Comparison of ENCODE assay signal across 30 cellular contexts in genomic region chr4:19400820-19401219, GRCh38.
"Had no signal": no experiment of that assay in that cellular context is flagged by ENCODE, and none has a peak within 500 bp of the region (broad histone marks: within the 10 kb centered on the region; RNA-seq: fewer than 3 reads in every experiment).

No MANE protein-coding gene starts in this region.

- DNase-seq: activated CD4-positive, alpha-beta memory T cell treated with anti-CD3 and anti-CD28 coated beads for 36 hours; activated CD4-positive, alpha-beta T cell treated with anti-CD3 and anti-CD28 coated beads for 36 hours; activated CD4-positive, alpha-beta T cell treated with anti-CD3 and anti-CD28 coated beads, Interleukin-2, amount 10 ng/mL, durations not matched to agents 24 days and 14 days; activated CD4-positive, CD25-positive, alpha-beta regulatory T cell; activated CD4-positive, CD25-positive, alpha-beta regulatory T cell treated with anti-CD3 and anti-CD28 coated beads, Interleukin-2, amount 50 U/mL, for 72 hours; activated CD8-positive, alpha-beta memory T cell treated with anti-CD3 and anti-CD28 coated beads, Interleukin-2, amount 10 ng/mL, durations not matched to agents 7 days and 5 days; activated CD8-positive, alpha-beta memory T cell treated with anti-CD3 and anti-CD28 coated beads, Interleukin-2, amount 50 U/mL, for 4 hours; activated CD8-positive, alpha-beta T cell treated with anti-CD3 and anti-CD28 coated beads, Interleukin-2, amount 10 ng/mL, durations not matched to agents 7 days and 5 days; activated effector memory CD4-positive, alpha-beta T cell treated with anti-CD3 and anti-CD28 coated beads, Interleukin-2, amount 50 U/mL, for 16 hours; activated naive CD4-positive, alpha-beta T cell treated with anti-CD3 and anti-CD28 coated beads for 36 hours; activated naive CD8-positive, alpha-beta T cell treated with anti-CD3 and anti-CD28 coated beads for 36 hours; activated naive CD8-positive, alpha-beta T cell treated with anti-CD3 and anti-CD28 coated beads, Interleukin-2, amount 50 U/mL, for 24 hours; activated T-cell treated with anti-CD3 and anti-CD28 coated beads, Interleukin-2, amount 50 U/mL, for 1 hour; activated T-cell treated with anti-CD3 and anti-CD28 coated beads, Interleukin-2, amount 50 U/mL, for 48 hours; adrenal gland; amygdala; aorta; body of pancreas; caudate nucleus; cortex of kidney; dermis blood vessel endothelial cell; effector CD4-positive, alpha-beta T cell; effector memory CD8-positive, alpha-beta T cell; erythroblast; foreskin keratinocyte; gastrocnemius medialis; glutamatergic neuron; heart left ventricle; T-helper 17 cell; T1000 had no signal

- ATAC-seq: activated CD4-positive, alpha-beta T cell treated with anti-CD3 and anti-CD28 coated beads for 36 hours; activated CD8-positive, alpha-beta memory T cell treated with anti-CD3 and anti-CD28 coated beads, Interleukin-2, amount 10 ng/mL, durations not matched to agents 7 days and 5 days; activated CD8-positive, alpha-beta T cell treated with anti-CD3 and anti-CD28 coated beads, Interleukin-2, amount 10 ng/mL, durations not matched to agents 7 days and 5 days; activated naive CD8-positive, alpha-beta T cell treated with anti-CD3 and anti-CD28 coated beads, Interleukin-2, amount 50 U/mL, for 24 hours; body of pancreas; effector memory CD8-positive, alpha-beta T cell; foreskin keratinocyte; gastrocnemius medialis; heart left ventricle; T-helper 17 cell had no signal
